21 cellular contexts compared by ENCODE assay signal in genomic region chr1:233064988-233065387, GRCh38.
DNase-seq lines count a peak whose midpoint lies in the region; ATAC-seq and TF ChIP-seq lines count a peak whose summit lies in the region.
"Had no signal": no experiment of that assay in that cellular context is flagged by ENCODE, and none has a peak within 500 bp of the region (broad histone marks: within the 10 kb centered on the region; RNA-seq: fewer than 3 reads in every experiment).

No MANE protein-coding gene starts in this region.

- H3K18ac ChIP-seq in mesenchymal stem cell (ENCODE audit: low read depth in 1 of 2, low read length in 2 of 2): no peak overlapping the region

- H2AFZ ChIP-seq in hepatocyte: no peak overlapping the region
- H2AFZ ChIP-seq in mesenchymal stem cell (ENCODE audit: low read depth, low read length): no peak overlapping the region
- no peak overlapping the region for H2AFZ ChIP-seq in PC-9
- H2AFZ ChIP-seq: GM23338 had no signal

- H3K4me2 ChIP-seq in hepatocyte: no peak overlapping the region
- no peak overlapping the region for H3K4me2 ChIP-seq in mesenchymal stem cell (ENCODE audit: low read length, poor library complexity, severe bottlenecking)
- no peak overlapping the region for H3K4me2 ChIP-seq in PC-9
- H3K4me2 ChIP-seq: A549, GM23338 had no signal

- no peak overlapping the region for H4K91ac ChIP-seq in mesenchymal stem cell (ENCODE audit: low read length)

- no peak for ATAC-seq in HG02973 (IDR thresholded peaks at IDR 0.05; ENCODE audit: unreplicated experiment)
- ATAC-seq: A549, GM23338 had no signal

- no peak for TF ChIP-seq CTCF in AG04450 (IDR thresholded peaks at IDR 0.05; ENCODE audit: low read depth, low read length)
- TF ChIP-seq CTCF in choroid plexus epithelial cell (conservative IDR thresholded peaks at IDR 0.05; ENCODE audit: low read depth, low read length): no peak
- no peak for TF ChIP-seq CTCF in hepatocyte (IDR thresholded peaks at IDR 0.05; ENCODE audit: poor library complexity)
- TF ChIP-seq CTCF in uterus (IDR thresholded peaks at IDR 0.05): no peak
- TF ChIP-seq CTCF in PC-9 (conservative IDR thresholded peaks at IDR 0.05): no peak

- no peak overlapping the region for H4K8ac ChIP-seq in mesenchymal stem cell (ENCODE audit: low read length)

- peaks cover 7% of the 10 kb centered on the region for H3K79me1 ChIP-seq in mesenchymal stem cell (replicated peaks; ENCODE audit: low read length, poor library complexity, severe bottlenecking)

- no peak overlapping the region for H2AK5ac ChIP-seq in mesenchymal stem cell (ENCODE audit: low read length, severe bottlenecking)

- H3F3A ChIP-seq in PC-9 (ENCODE audit: insufficient read depth, low read depth): no peaks in the 10 kb centered on the region

- no peak overlapping the region for H2BK120ac ChIP-seq in mesenchymal stem cell (ENCODE audit: low read depth, low read length)

- H3K9me2 ChIP-seq in hepatocyte (replicated peaks; ENCODE audit: insufficient read depth): no peaks in the 10 kb centered on the region
- H3K9me2 ChIP-seq in PC-9 (ENCODE audit: insufficient read depth): no peaks in the 10 kb centered on the region

- no peak overlapping the region for H2BK5ac ChIP-seq in mesenchymal stem cell (ENCODE audit: low read depth, low read length, poor library complexity, severe bottlenecking)

- H3K4me3 ChIP-seq in AG04450 (ENCODE audit: low read depth, low read length): no peak overlapping the region
- no peak overlapping the region for H3K4me3 ChIP-seq in choroid plexus epithelial cell (ENCODE audit: low read depth, low read length)
- H3K4me3 ChIP-seq in hepatocyte: no peak overlapping the region
- H3K4me3 ChIP-seq in mesenchymal stem cell (ENCODE audit: insufficient read depth in 1 of 2, low read depth in 1 of 2, low read length in 2 of 2): no peak overlapping the region
- no peak overlapping the region for H3K4me3 ChIP-seq in uterus
- no peak overlapping the region for H3K4me3 ChIP-seq in PC-9
- H3K4me3 ChIP-seq: A549, GM23338 had no signal

- DNase-seq in AG04450 (ENCODE audit: low read depth, low spot score) (peak; percentile 82), choroid plexus epithelial cell (ENCODE audit: low read depth) (peak; percentile 10), hepatocyte (ENCODE audit: low spot score) (no peak), mesenchymal stem cell (peak; percentile 28), uterus (no peak), PC-9 (no peak), HCEC 1CT (no peak)
- DNase-seq: 8988T; ACHN; C1 segment of cervical spinal cord; Calu3; CD4-positive, alpha-beta memory T cell; COR-L47; DMS53; DMS79 treated with DMSO at 0.1 percent for 48 hours; GF-D8; H9; HFFc6 had no signal

- intact Hi-C loops in uterus (cut with DNase I; ENCODE audit: low total_unique reads) (no loop called here), PC-9 (cut with micrococcal nuclease; ENCODE audit: unreplicated experiment) (no loop called here)

- WGBS in hepatocyte (ENCODE audit: low lambda C conversion rate, missing lambda C conversion rate): 17% methylated on average over 1 of the region's 1 CpG
- whole genome bisulfite sequencing in mesenchymal stem cell: no CpG with 5 or more reads among the region's 1 CpG

- no peaks in the 10 kb centered on the region for H3K79me2 ChIP-seq in hepatocyte
- no peaks in the 10 kb centered on the region for H3K79me2 ChIP-seq in PC-9 (ENCODE audit: low read depth)

- H3K9ac ChIP-seq in mesenchymal stem cell (ENCODE audit: low read length): no peak overlapping the region

- TF ChIP-seq POLR2A in uterus (IDR thresholded peaks at IDR 0.05): no peak

- no peak overlapping the region for H3K14ac ChIP-seq in mesenchymal stem cell (ENCODE audit: low read length in 2 of 2)

- POLR2A ChIA-PET in AG04450 (lab: Yijun Ruan, JAX) (interaction anchor here (0.7 to 1.5 kb wide), 2 partner anchors 20 to 48 kb away, joined by 3 to 6 read pairs; no protein-coding TSS in a partner anchor), PC-9 (lab: Charles Lee; ENCODE audit: unreplicated experiment) (interaction anchor here (0.7 kb wide), 1 partner anchor 1226 kb away, joined by 4 read pairs; no protein-coding TSS in a partner anchor)

- H3K36me3 ChIP-seq in hepatocyte (replicated peaks; ENCODE audit: insufficient read depth, low read depth) (no peaks in the 10 kb centered on the region), mesenchymal stem cell (ENCODE audit: control insufficient read depth in 1 of 2, insufficient read depth in 2 of 2, low read depth in 1 of 2, low read length in 2 of 2) (peaks cover 8 to 42% of the 10 kb centered on the region in 2 experiments), uterus (no peaks in the 10 kb centered on the region), PC-9 (ENCODE audit: low read depth) (no peaks in the 10 kb centered on the region)

- CTCF ChIA-PET in AG04450 (lab: Charles Lee) (interaction anchor here (0.7 kb wide), 1 partner anchor 190 kb away, joined by 3 read pairs; no protein-coding TSS in a partner anchor), PC-9 (lab: Charles Lee) (no interaction called here)

- H3K9me3 ChIP-seq in AG04450 (ENCODE audit: control insufficient read depth, insufficient read depth, low read length) (peaks cover 5% of the 10 kb centered on the region), hepatocyte (ENCODE audit: low read depth) (no peaks in the 10 kb centered on the region), mesenchymal stem cell (ENCODE audit: control insufficient read depth, low read length) (peaks cover 36% of the 10 kb centered on the region), uterus (no peaks in the 10 kb centered on the region), PC-9 (ENCODE audit: insufficient read depth, low read depth) (no peaks in the 10 kb centered on the region)
- H3K9me3 ChIP-seq: A549 had no signal

- H3K4ac ChIP-seq in mesenchymal stem cell (ENCODE audit: low read depth in 1 of 2, low read length in 2 of 2): no peak overlapping the region

- no peak overlapping the region for H2BK15ac ChIP-seq in mesenchymal stem cell (ENCODE audit: low read depth, poor library complexity, severe bottlenecking)

- H4K20me1 ChIP-seq in hepatocyte (ENCODE audit: insufficient read depth, poor library complexity, severe bottlenecking) (no peaks in the 10 kb centered on the region), PC-9 (ENCODE audit: insufficient read depth) (no peaks in the 10 kb centered on the region)

- H3K27ac ChIP-seq in AG04450 (ENCODE audit: low read depth, low read length) (no peak overlapping the region), hepatocyte (peak overlapping the region; percentile 31), mesenchymal stem cell (ENCODE audit: low read length, poor library complexity, severe bottlenecking) (no peak overlapping the region), uterus (no peak overlapping the region), PC-9 (no peak overlapping the region)
- H3K27ac ChIP-seq: A549 had no signal

- no peak overlapping the region for H2BK12ac ChIP-seq in mesenchymal stem cell (ENCODE audit: low read length in 2 of 2)

- H3K4me1 ChIP-seq in hepatocyte (ENCODE audit: insufficient read depth): peaks cover 12% of the 10 kb centered on the region
- H3K4me1 ChIP-seq in mesenchymal stem cell (ENCODE audit: control insufficient read depth, insufficient read depth, low read depth, low read length): peaks cover 11% of the 10 kb centered on the region
- no peaks in the 10 kb centered on the region for H3K4me1 ChIP-seq in uterus
- H3K4me1 ChIP-seq in PC-9 (replicated peaks; ENCODE audit: insufficient read depth): no peaks in the 10 kb centered on the region

- BruUV-seq in PC-9 (replicated peaks; lab: Mats Ljungman, UMichigan): no TSS peak

- H3K27me3 ChIP-seq in AG04450 (ENCODE audit: control insufficient read depth, insufficient read depth, low read length) (no peaks in the 10 kb centered on the region), hepatocyte (no peaks in the 10 kb centered on the region), mesenchymal stem cell (ENCODE audit: control insufficient read depth in 1 of 2, insufficient read depth in 1 of 2, low read length in 2 of 2) (no peaks in the 10 kb centered on the region), uterus (no peaks in the 10 kb centered on the region), PC-9 (ENCODE audit: insufficient read depth, low read depth) (no peaks in the 10 kb centered on the region)

- no peak overlapping the region for H3K23ac ChIP-seq in mesenchymal stem cell (ENCODE audit: low read length in 2 of 2)

Comparison
In these comparisons a context has a peak if more than half of its experiments do, and no peak if none do; other contexts are left out.
1. DNase-seq: peak in AG04450 (single experiment), choroid plexus epithelial cell (single experiment) and mesenchymal stem cell (single experiment); none in hepatocyte (single experiment), uterus (0 of 2), PC-9 (0 of 2) and HCEC 1CT (single experiment).